In the genomic region with DNA sequence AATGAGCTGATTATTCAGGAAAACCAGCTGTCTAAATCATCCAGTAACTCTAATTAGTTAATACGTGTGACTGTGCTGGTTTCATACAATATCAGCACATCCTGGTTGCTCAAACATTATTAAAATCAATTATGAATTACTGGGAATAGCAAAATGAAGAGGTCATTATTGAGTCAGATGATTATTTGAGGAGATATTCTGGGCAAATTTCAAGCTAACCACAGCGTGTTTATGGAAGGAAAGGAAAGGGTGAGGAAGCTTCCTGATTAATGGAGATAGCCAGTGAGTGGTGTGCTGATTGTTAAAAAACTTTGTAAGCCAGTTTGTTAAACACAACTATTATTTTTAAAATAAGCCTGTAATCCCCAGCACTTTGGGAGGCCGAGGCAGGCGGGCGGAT, we compare ENCODE assay signal across 1 cellular context.
TF ChIP-seq lines count a peak whose summit lies in the region.

No MANE protein-coding gene starts in this region.

TF ChIP-seq in IMR-90, 13 proteins besides CTCF, POLR2A, EP300 and RAD21:
- no peak for TF ChIP-seq NFE2L2 (IDR thresholded peaks at IDR 0.05; ENCODE audit: low read depth, low read length)
- TF ChIP-seq, protein P1, sequence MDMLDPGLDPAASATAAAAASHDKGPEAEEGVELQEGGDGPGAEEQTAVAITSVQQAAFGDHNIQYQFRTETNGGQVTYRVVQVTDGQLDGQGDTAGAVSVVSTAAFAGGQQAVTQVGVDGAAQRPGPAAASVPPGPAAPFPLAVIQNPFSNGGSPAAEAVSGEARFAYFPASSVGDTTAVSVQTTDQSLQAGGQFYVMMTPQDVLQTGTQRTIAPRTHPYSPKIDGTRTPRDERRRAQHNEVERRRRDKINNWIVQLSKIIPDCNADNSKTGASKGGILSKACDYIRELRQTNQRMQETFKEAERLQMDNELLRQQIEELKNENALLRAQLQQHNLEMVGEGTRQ (IDR thresholded peaks at IDR 0.05; ENCODE audit: low read depth, low read length) = no peak
- TF ChIP-seq CEBPB (IDR thresholded peaks at IDR 0.05; ENCODE audit: low read depth, low read length) = no peak
- TF ChIP-seq MAFK (IDR thresholded peaks at IDR 0.05; ENCODE audit: low read depth, low read length) = no peak
- TF ChIP-seq CHD1 (IDR thresholded peaks at IDR 0.05; ENCODE audit: low read depth, low read length) = no peak
- no peak for TF ChIP-seq SMC3 (IDR thresholded peaks at IDR 0.05; ENCODE audit: low read depth, low read length)
- TF ChIP-seq BHLHE40 (IDR thresholded peaks at IDR 0.05; ENCODE audit: low read depth, low read length) = no peak
